In the genomic region with DNA sequence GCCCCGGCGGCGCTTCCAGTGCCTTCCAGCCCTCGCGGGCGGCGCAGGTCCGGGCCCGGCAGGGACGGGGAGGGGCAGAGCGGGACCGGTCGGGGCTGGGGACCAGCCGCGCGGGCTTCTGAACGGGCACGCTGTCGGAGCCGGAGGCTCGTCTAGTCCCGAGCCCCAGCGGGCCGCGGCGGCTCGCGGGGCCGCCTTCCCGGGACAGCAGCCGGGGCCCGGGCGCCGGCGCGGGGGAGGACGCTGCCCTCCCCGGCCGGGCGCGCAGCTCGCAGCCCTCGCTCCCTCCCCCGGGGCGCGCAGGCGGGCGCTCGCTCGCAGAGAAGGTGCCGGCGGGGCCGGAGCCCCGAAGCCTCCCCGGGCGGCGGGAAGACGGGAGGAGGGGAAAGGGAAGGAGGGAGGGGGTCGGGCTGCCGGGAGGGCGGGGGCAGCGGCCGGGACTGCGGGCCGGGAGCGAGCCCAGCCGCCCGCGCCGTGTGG, we compare ENCODE assay signal across 8 cellular contexts. TPM values are rescaled to one million over a fixed set of nuclear protein-coding genes. Genes with fewer than 3 reads are reported as not detected.
DNase-seq lines count a peak whose midpoint lies in the region; TF ChIP-seq lines count a peak whose summit lies in the region.

No MANE protein-coding gene starts in this region.

- H3K4me1 Mint-ChIP-seq in activated T-helper 2 cell treated with anti-CD3 and anti-CD28 coated beads, Interferon-gamma antibody, Interleukin-2, Interleukin-4, amounts not matched to agents 10 μg/mL and 5 μg/mL and 100 μg/mL, durations not matched to agents 14 hours and 24 hours and 36 hours (ENCODE audit: low read depth) = no peaks in the 10 kb centered on the region

- intact Hi-C loops in activated T-helper 2 cell treated with anti-CD3 and anti-CD28 coated beads, Interferon-gamma antibody, Interleukin-2, Interleukin-4, amounts not matched to agents 10 μg/mL and 5 μg/mL and 100 μg/mL, durations not matched to agents 14 hours and 24 hours and 36 hours (cut with micrococcal nuclease) = no loop called here

- H3K36me3 ChIP-seq in MG63 = peaks cover 8% of the 10 kb centered on the region

- TF ChIP-seq CTCF in retinal pigment epithelial cell (conservative IDR thresholded peaks at IDR 0.05; ENCODE audit: low read depth, low read length) = no peak

- no peaks in the 10 kb centered on the region for H3K27me3 ChIP-seq in MG63

- no peak overlapping the region for H3K4me3 Mint-ChIP-seq in activated T-helper 2 cell treated with anti-CD3 and anti-CD28 coated beads, Interferon-gamma antibody, Interleukin-2, Interleukin-4, amounts not matched to agents 10 μg/mL and 5 μg/mL and 100 μg/mL, durations not matched to agents 14 hours and 24 hours and 36 hours (ENCODE audit: low read depth)

- H3K36me3 Mint-ChIP-seq in activated T-helper 2 cell treated with anti-CD3 and anti-CD28 coated beads, Interferon-gamma antibody, Interleukin-2, Interleukin-4, amounts not matched to agents 10 μg/mL and 5 μg/mL and 100 μg/mL, durations not matched to agents 14 hours and 24 hours and 36 hours (ENCODE audit: low read depth) = no peaks in the 10 kb centered on the region

- no peaks in the 10 kb centered on the region for H3K9me3 Mint-ChIP-seq in activated T-helper 2 cell treated with anti-CD3 and anti-CD28 coated beads, Interferon-gamma antibody, Interleukin-2, Interleukin-4, amounts not matched to agents 10 μg/mL and 5 μg/mL and 100 μg/mL, durations not matched to agents 14 hours and 24 hours and 36 hours

- H3K4me3 ChIP-seq in MG63 (peak overlapping the region; percentile 69), retinal pigment epithelial cell (ENCODE audit: low read length) (peak overlapping the region; percentile 75)

- DNase-seq in GM04504 (ENCODE audit: low read depth) = peak; percentile 55
- peak; percentile 41 for DNase-seq in MG63
- DNase-seq in anterior cingulate cortex (lab: John Stamatoyannopoulos, UW) = peak in 30 of 58 donors; percentile 34 to 84 (median 72)
- DNase-seq in hypothalamus (lab: John Stamatoyannopoulos, UW) = peak in 30 of 51 donors; percentile 45 to 89 (median 74)
- DNase-seq in retinal pigment epithelial cell (ENCODE audit: low read depth) = peak; percentile 26
- no peak for DNase-seq in activated T-helper 2 cell treated with anti-CD3 and anti-CD28 coated beads, Interferon-gamma antibody, Interleukin-2, Interleukin-4, amounts not matched to agents 10 μg/mL and 5 μg/mL and 100 μg/mL, durations not matched to agents 14 hours and 24 hours and 36 hours (ENCODE audit: low spot score)
- no peak for DNase-seq in NCI-H226
- DNase-seq in DMS79 treated with DMSO at 0.1 percent for 48 hours (lab: John Stamatoyannopoulos, UW) = no peak

- H3K27me3 Mint-ChIP-seq in activated T-helper 2 cell treated with anti-CD3 and anti-CD28 coated beads, Interferon-gamma antibody, Interleukin-2, Interleukin-4, amounts not matched to agents 10 μg/mL and 5 μg/mL and 100 μg/mL, durations not matched to agents 14 hours and 24 hours and 36 hours (ENCODE audit: low read depth) = peaks cover 59% of the 10 kb centered on the region

- H3K27ac Mint-ChIP-seq in activated T-helper 2 cell treated with anti-CD3 and anti-CD28 coated beads, Interferon-gamma antibody, Interleukin-2, Interleukin-4, amounts not matched to agents 10 μg/mL and 5 μg/mL and 100 μg/mL, durations not matched to agents 14 hours and 24 hours and 36 hours = no peak overlapping the region

- no peaks in the 10 kb centered on the region for H3K9me3 ChIP-seq in MG63

RNA-seq across cellular contexts. Expression of a gene that starts 0.7 kb away (rescaled TPM):
- total RNA-seq in MG63 (2014; rRNA removed; shearing (Covaris generic); ENCODE audit: low replicate concordance) = 37.7 and 38.1 TPM in 2 replicates
- total RNA-seq in activated T-helper 2 cell treated with anti-CD3 and anti-CD28 coated beads, Interferon-gamma antibody, Interleukin-2, Interleukin-4, amounts not matched to agents 10 μg/mL and 5 μg/mL and 100 μg/mL, durations not matched to agents 14 hours and 24 hours and 36 hours = not detected in 2 replicates

Comparison
In these comparisons a context has a peak if more than half of its experiments do, and no peak if none do; other contexts are left out.
1. DNase-seq: peak in GM04504 (single experiment), MG63 (single experiment), anterior cingulate cortex (30 of 58), hypothalamus (30 of 51) and retinal pigment epithelial cell (single experiment); none in activated T-helper 2 cell treated with anti-CD3 and anti-CD28 coated beads, Interferon-gamma antibody, Interleukin-2, Interleukin-4, amounts not matched to agents 10 μg/mL and 5 μg/mL and 100 μg/mL, durations not matched to agents 14 hours and 24 hours and 36 hours (single experiment), NCI-H226 (single experiment) and DMS79 treated with DMSO at 0.1 percent for 48 hours (single experiment).
2. RNA of a gene that starts 0.7 kb away (total RNA-seq): 37.7 to 38.1 TPM in MG63; not detected in activated T-helper 2 cell treated with anti-CD3 and anti-CD28 coated beads, Interferon-gamma antibody, Interleukin-2, Interleukin-4, amounts not matched to agents 10 μg/mL and 5 μg/mL and 100 μg/mL, durations not matched to agents 14 hours and 24 hours and 36 hours; every median in the first group is over 10 times any median in the second.